Comparison of ENCODE assay signal across 8 cellular contexts in the genomic region with DNA sequence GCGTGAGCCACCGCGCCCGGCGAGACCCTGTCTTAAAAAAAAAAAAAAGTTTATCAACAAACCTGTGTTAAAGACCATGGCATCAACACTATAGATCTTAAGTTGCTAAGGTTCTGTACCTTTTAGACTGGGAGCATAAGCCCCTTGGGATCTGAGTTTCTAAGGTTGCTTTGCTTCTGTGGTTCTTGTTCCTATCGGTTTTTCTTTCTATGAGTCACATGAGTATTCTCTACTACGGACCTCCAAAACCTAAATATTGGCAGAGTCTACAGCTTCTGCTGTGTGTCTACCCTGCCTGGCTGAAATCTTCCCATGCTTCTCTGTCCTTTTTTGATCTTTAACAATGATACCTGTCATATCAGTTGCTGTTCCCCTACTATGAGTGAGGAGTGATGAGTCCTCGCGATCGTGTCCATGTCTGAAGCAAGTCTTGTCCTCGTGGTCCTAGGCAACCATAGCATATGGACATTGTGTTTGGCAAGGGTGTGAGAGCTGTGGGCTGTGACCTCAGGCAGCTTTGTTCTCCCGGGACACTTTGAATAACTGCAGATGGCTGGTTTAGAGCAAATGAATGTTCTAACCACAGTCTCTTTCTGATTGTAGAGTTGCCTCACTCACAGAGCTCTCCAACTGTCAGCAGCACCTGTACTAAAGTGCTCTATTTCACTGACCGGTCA. TPM values are rescaled to one million over a fixed set of nuclear protein-coding genes. Genes with fewer than 3 reads are reported as not detected.
DNase-seq lines count a peak whose midpoint lies in the region; ATAC-seq and TF ChIP-seq lines count a peak whose summit lies in the region.

No MANE protein-coding gene starts in this region.

- ATAC-seq in GM18519 (IDR thresholded peaks at IDR 0.05; ENCODE audit: low FRiP score, unreplicated experiment) (peak; percentile 58), HG02642 (IDR thresholded peaks at IDR 0.05; ENCODE audit: poor library complexity, unreplicated experiment) (peak; percentile 87)
- ATAC-seq in naive thymus-derived CD4-positive, alpha-beta T cell: no peak

- CTCF ChIA-PET in RWPE1 (lab: Yijun Ruan, JAX): interaction anchor here (0.7 kb wide), 1 partner anchor 711 kb away, joined by 3 read pairs; no protein-coding TSS in a partner anchor
- CTCF ChIA-PET in naive thymus-derived CD4-positive, alpha-beta T cell (lab: Charles Lee): interaction anchor here (0.8 kb wide), 1 partner anchor 85 kb away, joined by 4 read pairs; no protein-coding TSS in a partner anchor

- peak overlapping the region in 2 of 9 donors; percentile 3 to 36 for H3K27ac Mint-ChIP-seq in naive thymus-derived CD4-positive, alpha-beta T cell

- H3K27ac ChIP-seq in RWPE1: peak overlapping the region; percentile 58
- peak overlapping the region; percentile 6 to 23 for H3K27ac ChIP-seq in mucosa of rectum (ENCODE audit: low read depth in 2 of 2, low read length in 2 of 2)
- H3K27ac ChIP-seq in naive thymus-derived CD4-positive, alpha-beta T cell (ENCODE audit: low read depth, low read length): no peak overlapping the region

- POLR2A ChIA-PET in RWPE1 (lab: Yijun Ruan, JAX; ENCODE audit: low non-redundant PET): no interaction called here
- POLR2A ChIA-PET in naive thymus-derived CD4-positive, alpha-beta T cell (lab: Charles Lee): no interaction called here

- peaks cover 0 to 6% (median 0%) of the 10 kb centered on the region in 5 donors for H3K27me3 Mint-ChIP-seq in naive thymus-derived CD4-positive, alpha-beta T cell

- H3K9me3 Mint-ChIP-seq in naive thymus-derived CD4-positive, alpha-beta T cell: peaks cover 0 to 3% (median 0%) of the 10 kb centered on the region in 11 donors

- TF ChIP-seq CTCF in RWPE1 (conservative IDR thresholded peaks at IDR 0.05; ENCODE audit: low read depth): no peak

- H3K36me3 ChIP-seq in mucosa of rectum (ENCODE audit: control insufficient read depth in 2 of 2, insufficient read depth in 2 of 2, low read length in 2 of 2): peaks cover 14 to 18% of the 10 kb centered on the region in 2 donors
- no peaks in the 10 kb centered on the region for H3K36me3 ChIP-seq in naive thymus-derived CD4-positive, alpha-beta T cell (ENCODE audit: control insufficient read depth in 2 of 3, insufficient read depth in 3 of 3, low read length in 3 of 3)

- DNase-seq in RWPE1 (ENCODE audit: low spot score): no peak
- no peak for DNase-seq in posterior vena cava (ENCODE audit: low spot score)
- no peak for DNase-seq in activated gamma-delta T cell treated with Interleukin-2 at 50 U/mL for 16 hours
- DNase-seq in naive thymus-derived CD4-positive, alpha-beta T cell: no peak
- DNase-seq in hippocampal formation (lab: John Stamatoyannopoulos, UW): no peak

- peaks cover 0 to 2% (median 0%) of the 10 kb centered on the region in 7 donors for H3K4me1 Mint-ChIP-seq in naive thymus-derived CD4-positive, alpha-beta T cell

- H3K4me3 ChIP-seq in mucosa of rectum (ENCODE audit: low read length in 2 of 2): no peak overlapping the region
- H3K4me3 ChIP-seq in naive thymus-derived CD4-positive, alpha-beta T cell (ENCODE audit: low read length): no peak overlapping the region

- no peak overlapping the region for H3K4me3 Mint-ChIP-seq in naive thymus-derived CD4-positive, alpha-beta T cell

- peaks cover 2 to 7% of the 10 kb centered on the region in 2 donors for H3K4me1 ChIP-seq in mucosa of rectum (ENCODE audit: control insufficient read depth in 2 of 2, insufficient read depth in 2 of 2, low read length in 2 of 2)
- H3K4me1 ChIP-seq in naive thymus-derived CD4-positive, alpha-beta T cell (ENCODE audit: control insufficient read depth in 2 of 2, insufficient read depth in 2 of 2, low read length in 2 of 2): no peaks in the 10 kb centered on the region

- no peaks in the 10 kb centered on the region for H3K9me3 ChIP-seq in mucosa of rectum (ENCODE audit: control insufficient read depth in 2 of 2, low read length in 2 of 2)
- H3K9me3 ChIP-seq in naive thymus-derived CD4-positive, alpha-beta T cell (ENCODE audit: control insufficient read depth in 2 of 3, low read length in 3 of 3): no peaks in the 10 kb centered on the region

- H3K36me3 Mint-ChIP-seq in naive thymus-derived CD4-positive, alpha-beta T cell: no peaks in the 10 kb centered on the region

- H3K27me3 ChIP-seq in mucosa of rectum (ENCODE audit: control insufficient read depth in 2 of 2, insufficient read depth in 2 of 2, low read length in 2 of 2): no peaks in the 10 kb centered on the region
- H3K27me3 ChIP-seq in naive thymus-derived CD4-positive, alpha-beta T cell (ENCODE audit: control insufficient read depth in 2 of 2, insufficient read depth in 2 of 2, low read length in 2 of 2): no peaks in the 10 kb centered on the region

- intact Hi-C loops in posterior vena cava (cut with DNase I): no loop called here
- intact Hi-C loops in naive thymus-derived CD4-positive, alpha-beta T cell (cut with micrococcal nuclease): no loop called here

- H3K9ac ChIP-seq in mucosa of rectum (ENCODE audit: low read depth in 1 of 2, low read length in 2 of 2): no peak overlapping the region

RNA-seq across cellular contexts. Expression of gene DLAT, which starts 9.0 kb away (rescaled TPM):
- total RNA-seq in posterior vena cava: 10 to 100 TPM; 22.8 to 25.5 TPM
- 10 to 100 TPM; 13.1 to 31.0 (median 17.8) TPM for total RNA-seq in naive thymus-derived CD4-positive, alpha-beta T cell
- 10 to 100 TPM; 24.2 to 25.9 TPM for polyA plus RNA-seq in naive thymus-derived CD4-positive, alpha-beta T cell

RNA-seq across cellular contexts. Expression of gene PIH1D2, which starts 57.6 kb away (rescaled TPM):
- 1 to 10 TPM in 1 of 2 donors, under 1 TPM in 1; 0.86 to 1.7 TPM for total RNA-seq in posterior vena cava
- total RNA-seq in naive thymus-derived CD4-positive, alpha-beta T cell: under 1 TPM in 4 of 5 experiments, not detected in 1; 0.32 to 0.57 (median 0.44) TPM
- polyA plus RNA-seq in naive thymus-derived CD4-positive, alpha-beta T cell: not detected

RNA-seq across cellular contexts. Expression of gene NKAPD1, which starts 57.9 kb away (rescaled TPM):
- total RNA-seq in posterior vena cava: 10 to 100 TPM; 14.0 to 15.0 TPM
- total RNA-seq in naive thymus-derived CD4-positive, alpha-beta T cell: 10 to 100 TPM; 12.4 to 22.9 (median 19.7) TPM
- 10 to 100 TPM in 1 of 2 donors, 1 to 10 TPM in 1; 9.2 to 10.9 TPM for polyA plus RNA-seq in naive thymus-derived CD4-positive, alpha-beta T cell
